Comparison of ENCODE assay signal across 10 cellular contexts in the genomic region with DNA sequence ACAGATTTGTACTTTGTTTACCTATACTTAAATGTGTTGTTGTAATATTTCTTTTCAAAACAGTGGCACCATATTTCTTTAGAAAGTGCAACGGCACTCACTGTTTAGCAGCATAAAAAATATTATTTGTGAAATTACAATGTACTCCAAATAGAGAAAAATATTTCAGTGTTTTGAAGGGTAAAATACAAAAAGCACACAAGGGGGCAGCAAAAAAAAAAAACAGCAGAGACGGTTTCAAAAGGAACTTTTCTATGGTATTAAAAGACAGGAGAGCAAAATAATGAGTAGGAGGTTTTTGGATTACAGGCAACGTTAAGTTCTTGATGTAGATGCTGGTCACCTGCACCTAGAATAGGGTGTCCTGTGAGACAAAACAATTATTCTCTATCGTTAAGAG. TPM values are rescaled to one million over a fixed set of nuclear protein-coding genes. Genes with fewer than 3 reads are reported as not detected.
A peak's percentile ranks its signal among the peaks of the same experiment; 100 is the strongest.
DNase-seq lines count a peak whose midpoint lies in the region; TF ChIP-seq lines count a peak whose summit lies in the region.
"Had no signal": no experiment of that assay in that cellular context is flagged by ENCODE, and none has a peak within 500 bp of the region (broad histone marks: within the 10 kb centered on the region; RNA-seq: fewer than 3 reads in every experiment).

No MANE protein-coding gene starts in this region.

- H3K9me2 ChIP-seq in DOHH2 (replicated peaks; ENCODE audit: control insufficient read depth, low read length), result no peaks in the 10 kb centered on the region

- H3K4me3 ChIP-seq in DOHH2 (ENCODE audit: low read length), result peak overlapping the region; percentile 20; the same call in 1 of the 2 replicates
- H3K4me3 ChIP-seq in Jurkat, Clone E6-1 (ENCODE audit: low read length), result no peak overlapping the region
- no peak overlapping the region for H3K4me3 ChIP-seq in cardiac fibroblast (replicated peaks in 1 of 2; ENCODE audit: low read depth in 2 of 2, low read length in 2 of 2)
- H3K4me3 ChIP-seq in coronary artery, result no peak overlapping the region
- H3K4me3 ChIP-seq: lung had no signal

- H3K9me3 ChIP-seq in DOHH2 (ENCODE audit: control insufficient read depth, insufficient read depth, low read length), result no peaks in the 10 kb centered on the region

- no peaks in the 10 kb centered on the region for H3K36me3 ChIP-seq in DOHH2 (ENCODE audit: control insufficient read depth, low read length)

- H3K36me3 Mint-ChIP-seq in nephron (ENCODE audit: low read depth), result peaks cover 7% of the 10 kb centered on the region

- no peaks in the 10 kb centered on the region for H3K79me2 ChIP-seq in DOHH2 (ENCODE audit: control insufficient read depth, low read length)

- no peak overlapping the region for H3K27ac ChIP-seq in DOHH2 (ENCODE audit: low read depth, low read length)
- no peak overlapping the region for H3K27ac ChIP-seq in coronary artery

- H3K4me2 ChIP-seq in DOHH2 (ENCODE audit: low read length), result peak overlapping the region; percentile 67

- peak; percentile 10 for DNase-seq in Jurkat, Clone E6-1 (ENCODE audit: low read depth, low spot score)
- peak; percentile 20 to 29 for DNase-seq in cardiac fibroblast (ENCODE audit: low read depth in 2 of 2)
- DNase-seq in NCI-H1092 (lab: John Stamatoyannopoulos, UW), result no peak
- no peak for DNase-seq in SHP77 treated with DMSO at 0.1 percent for 48 hours (lab: John Stamatoyannopoulos, UW)
- no peak for DNase-seq in coronary artery (ENCODE audit: low spot score)
- DNase-seq: NCI-H1105, SHP77 had no signal

- TF ChIP-seq CTCF in DOHH2 (IDR thresholded peaks at IDR 0.05; ENCODE audit: low read depth, low read length, poor library complexity, severe bottlenecking) (peak; percentile 26), cardiac fibroblast (IDR thresholded peaks at IDR 0.05; ENCODE audit: low read depth, low read length) (no peak), nephron (IDR thresholded peaks at IDR 0.05; ENCODE audit: unreplicated experiment in 3 of 3) (peak in 2 of 3 experiments; percentile 15 to 28), coronary artery (IDR thresholded peaks at IDR 0.05) (no peak)

- peaks cover 14% of the 10 kb centered on the region for H3K9me3 Mint-ChIP-seq in nephron

- H4K20me1 ChIP-seq in DOHH2 (ENCODE audit: control insufficient read depth, insufficient read depth, low read depth, low read length), result no peaks in the 10 kb centered on the region

- no peaks in the 10 kb centered on the region for H3F3A ChIP-seq in DOHH2 (ENCODE audit: control insufficient read depth, insufficient read depth)

- peaks cover 12% of the 10 kb centered on the region for H3K4me1 Mint-ChIP-seq in nephron

- peaks cover 19% of the 10 kb centered on the region for H3K4me1 ChIP-seq in DOHH2 (ENCODE audit: control insufficient read depth, low read length)

- H3K27me3 ChIP-seq in DOHH2 (ENCODE audit: control insufficient read depth, low read length), result no peaks in the 10 kb centered on the region

- H3K27me3 Mint-ChIP-seq in nephron (ENCODE audit: low read depth), result no peaks in the 10 kb centered on the region

- peak overlapping the region; percentile 43 to 72 (median 46) for H3K27ac Mint-ChIP-seq in nephron

- H3K4me3 Mint-ChIP-seq in nephron, result peak overlapping the region; percentile 83 to 89 (median 86)

RNA-seq across cellular contexts. Expression of a gene that starts 2.0 kb away (rescaled TPM):
- 18.6 TPM for polyA plus RNA-seq in Jurkat, Clone E6-1 (2012; ENCODE audit: insufficient read depth, insufficient read length)

Comparison
In these comparisons a context has a peak if more than half of its experiments do, and no peak if none do; other contexts are left out.
1. CTCF ChIP-seq: peak in DOHH2 (single experiment) and nephron (2 of 3); none in cardiac fibroblast (single experiment) and coronary artery (single experiment).
2. DNase-seq: peak in Jurkat, Clone E6-1 (single experiment) and cardiac fibroblast (2 of 2); none in NCI-H1092 (single experiment), SHP77 treated with DMSO at 0.1 percent for 48 hours (single experiment) and coronary artery (single experiment).